In the genomic region with DNA sequence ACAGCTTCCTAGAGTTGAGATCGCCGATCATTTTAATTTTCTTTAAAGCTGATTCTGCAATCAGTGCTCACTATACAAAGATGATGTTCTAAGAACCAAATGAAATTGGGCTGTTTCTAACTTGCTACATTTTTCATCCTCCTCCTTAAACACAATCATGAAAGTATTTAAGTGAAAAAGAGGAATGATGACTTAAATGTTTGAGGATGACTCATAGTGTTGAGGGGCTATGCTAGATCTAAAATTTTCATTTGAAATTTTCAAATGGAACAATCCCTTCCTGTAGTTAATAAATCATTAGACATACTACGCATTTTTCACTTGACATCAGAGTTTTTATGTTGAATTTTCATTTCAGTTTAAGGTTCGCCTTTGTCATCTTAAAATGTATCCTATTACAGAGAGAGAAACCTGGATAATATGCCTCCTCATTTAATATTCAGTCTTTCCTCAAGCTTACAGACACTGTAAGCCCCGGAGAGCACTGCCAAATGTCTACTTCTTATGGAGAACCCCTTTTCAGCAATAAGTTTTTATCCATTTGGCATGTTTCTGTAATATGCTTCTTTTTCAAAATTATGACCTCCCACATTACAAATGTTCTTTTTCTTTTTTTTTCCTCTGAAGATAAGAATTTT, we compare ENCODE assay signal across 2 cellular contexts.
A peak's percentile ranks its signal among the peaks of the same experiment; 100 is the strongest.
TF ChIP-seq lines count a peak whose summit lies in the region.

No MANE protein-coding gene starts in this region.

TF ChIP-seq in IMR-90, 13 proteins besides CTCF, POLR2A, EP300 and RAD21:
- TF ChIP-seq MAZ (IDR thresholded peaks at IDR 0.05; ENCODE audit: borderline replicate concordance, low read depth, low read length) (no peak), FOS (IDR thresholded peaks at IDR 0.05; ENCODE audit: low read depth, low read length) (peak; percentile 50; the same call in 1 of the 2 replicates)

TF ChIP-seq in H1, 55 proteins besides CTCF, POLR2A, EP300 and RAD21:
- TF ChIP-seq TCF12 (IDR thresholded peaks at IDR 0.05; ENCODE audit: low read depth, low read length), result no peak
- no peak for TF ChIP-seq CHD2 (IDR thresholded peaks at IDR 0.05; ENCODE audit: low read length)
- TF ChIP-seq, protein P1, sequence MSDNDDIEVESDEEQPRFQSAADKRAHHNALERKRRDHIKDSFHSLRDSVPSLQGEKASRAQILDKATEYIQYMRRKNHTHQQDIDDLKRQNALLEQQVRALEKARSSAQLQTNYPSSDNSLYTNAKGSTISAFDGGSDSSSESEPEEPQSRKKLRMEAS (IDR thresholded peaks at IDR 0.05), result no peak
- no peak for TF ChIP-seq CTBP2 (IDR thresholded peaks at IDR 0.05; ENCODE audit: borderline replicate concordance, insufficient read depth, insufficient read length, low read length)
- TF ChIP-seq KDM5A (IDR thresholded peaks at IDR 0.05; ENCODE audit: low read length), result no peak
- no peak for TF ChIP-seq POLR2AphosphoS5 (IDR thresholded peaks at IDR 0.05; ENCODE audit: low read depth, low read length)
- no peak for TF ChIP-seq NRF1 (IDR thresholded peaks at IDR 0.05; ENCODE audit: low read depth, low read length)
- no peak for TF ChIP-seq RXRA (IDR thresholded peaks at IDR 0.05; ENCODE audit: insufficient read depth, low read depth, low read length)
- TF ChIP-seq JUN (IDR thresholded peaks at IDR 0.05; ENCODE audit: low read depth, low read length), result no peak
